Comparison of ENCODE assay signal across 26 cellular contexts in genomic region chr10:89852872-89853271, GRCh38.
"Had no signal": no experiment of that assay in that cellular context is flagged by ENCODE, and none has a peak within 500 bp of the region (broad histone marks: within the 10 kb centered on the region; RNA-seq: fewer than 3 reads in every experiment).

No MANE protein-coding gene starts in this region.

- H3K4me3 ChIP-seq: breast epithelium, colonic mucosa, heart right ventricle, left lung, lung, tibial artery had no signal

- H3K36me3 ChIP-seq: breast epithelium, colonic mucosa, heart right ventricle, left lung, tibial artery had no signal

- H3K4me1 Mint-ChIP-seq: activated B cell treated with CpG ODN at 0.5 μM for 24 hours; activated CD4-positive, alpha-beta T cell treated with anti-CD3 and anti-CD28 coated beads for 36 hours; central memory CD8-positive, alpha-beta T cell; stimulated activated effector memory CD8-positive, alpha-beta T cell treated with anti-CD3 and anti-CD28 coated beads, Interleukin-12 subunit alpha, Interleukin-12 subunit beta, amount 100 ng/mL, for 72 hours; stimulated activated naive CD8-positive, alpha-beta T cell treated with anti-CD3 and anti-CD28 coated beads, Interleukin-15, amount 100 ng/mL, for 72 hours had no signal

- H3K27me3 ChIP-seq: breast epithelium, colonic mucosa, left lung, tibial artery had no signal

- H3K9me3 Mint-ChIP-seq: activated B cell treated with CpG ODN at 0.5 μM for 24 hours; activated T-cell treated with anti-CD3 and anti-CD28 coated beads, Interleukin-2, amount 50 U/mL, for 4 hours; activated T-helper 2 cell treated with anti-CD3 and anti-CD28 coated beads, Interferon-gamma antibody, Interleukin-2, Interleukin-4, amounts not matched to agents 10 μg/mL and 5 μg/mL and 100 μg/mL, durations not matched to agents 14 hours and 24 hours and 36 hours; central memory CD8-positive, alpha-beta T cell; naive thymus-derived CD4-positive, alpha-beta T cell; neural crest cell; stimulated activated effector memory CD8-positive, alpha-beta T cell treated with anti-CD3 and anti-CD28 coated beads, Interleukin-12 subunit alpha, Interleukin-12 subunit beta, amount 100 ng/mL, for 72 hours; stimulated activated naive CD8-positive, alpha-beta T cell treated with anti-CD3 and anti-CD28 coated beads, Interleukin-15, amount 100 ng/mL, for 72 hours had no signal

- H3K36me3 Mint-ChIP-seq: activated naive CD8-positive, alpha-beta T cell; naive thymus-derived CD4-positive, alpha-beta T cell; stimulated activated effector memory CD8-positive, alpha-beta T cell treated with anti-CD3 and anti-CD28 coated beads, Interleukin-12 subunit alpha, Interleukin-12 subunit beta, amount 100 ng/mL, for 72 hours had no signal

- H3K9me3 ChIP-seq: breast epithelium, colonic mucosa, left lung, tibial artery had no signal

- H3K27ac ChIP-seq: breast epithelium, colonic mucosa, epithelial cell of prostate, heart right ventricle, left lung, tibial artery had no signal

- DNase-seq: activated B cell treated with CpG ODN at 0.5 μM for 24 hours; activated CD4-positive, alpha-beta T cell treated with anti-CD3 and anti-CD28 coated beads for 36 hours; activated CD4-positive, alpha-beta T cell treated with anti-CD3 and anti-CD28 coated beads, Interleukin-2, amount 50 U/mL, for 4 hours; activated CD8-positive, alpha-beta memory T cell treated with anti-CD3 and anti-CD28 coated beads, Interleukin-2, amount 50 U/mL, for 48 hours; activated naive CD4-positive, alpha-beta T cell; activated T-cell treated with anti-CD3 and anti-CD28 coated beads, Interleukin-2, amount 50 U/mL, for 4 hours; colonic mucosa; heart right ventricle; kidney; left lung; naive thymus-derived CD4-positive, alpha-beta T cell; posterior cingulate gyrus; small intestine; stimulated activated CD4-positive, alpha-beta T cell treated with anti-CD3 and anti-CD28 coated beads, Interleukin-2, amount 100 ng/mL, for 24 hours; stimulated activated naive CD8-positive, alpha-beta T cell treated with anti-CD3 and anti-CD28 coated beads, Interleukin-15, amount 100 ng/mL, for 72 hours; T-helper 9 cell; tibial artery had no signal

- H3K27ac Mint-ChIP-seq: activated B cell treated with CpG ODN at 0.5 μM for 24 hours; activated CD4-positive, alpha-beta T cell treated with anti-CD3 and anti-CD28 coated beads for 36 hours; activated naive CD8-positive, alpha-beta T cell; activated T-helper 2 cell treated with anti-CD3 and anti-CD28 coated beads, Interferon-gamma antibody, Interleukin-2, Interleukin-4, amounts not matched to agents 10 μg/mL and 5 μg/mL and 100 μg/mL, durations not matched to agents 14 hours and 24 hours and 36 hours; naive thymus-derived CD4-positive, alpha-beta T cell; stimulated activated effector memory CD8-positive, alpha-beta T cell treated with anti-CD3 and anti-CD28 coated beads, Interleukin-12 subunit alpha, Interleukin-12 subunit beta, amount 100 ng/mL, for 72 hours; stimulated activated naive CD8-positive, alpha-beta T cell treated with anti-CD3 and anti-CD28 coated beads, Interleukin-15, amount 100 ng/mL, for 72 hours had no signal

- H3K4me1 ChIP-seq: breast epithelium, colonic mucosa, left lung, tibial artery had no signal

- H3K4me3 Mint-ChIP-seq: activated B cell treated with CpG ODN at 0.5 μM for 24 hours; activated CD4-positive, alpha-beta T cell treated with anti-CD3 and anti-CD28 coated beads for 36 hours; activated naive CD8-positive, alpha-beta T cell; activated T-cell treated with anti-CD3 and anti-CD28 coated beads, Interleukin-2, amount 50 U/mL, for 4 hours; central memory CD8-positive, alpha-beta T cell; naive thymus-derived CD4-positive, alpha-beta T cell; neural crest cell; stimulated activated effector memory CD8-positive, alpha-beta T cell treated with anti-CD3 and anti-CD28 coated beads, Interleukin-12 subunit alpha, Interleukin-12 subunit beta, amount 100 ng/mL, for 72 hours; stimulated activated naive CD8-positive, alpha-beta T cell treated with anti-CD3 and anti-CD28 coated beads, Interleukin-15, amount 100 ng/mL, for 72 hours had no signal

- ATAC-seq: activated CD4-positive, alpha-beta T cell treated with anti-CD3 and anti-CD28 coated beads for 36 hours; activated T-cell treated with anti-CD3 and anti-CD28 coated beads, Interleukin-2, amount 50 U/mL, for 4 hours; heart right ventricle; left lung; naive thymus-derived CD4-positive, alpha-beta T cell; sciatic nerve; stimulated activated effector memory CD8-positive, alpha-beta T cell treated with anti-CD3 and anti-CD28 coated beads, Interleukin-12 subunit alpha, Interleukin-12 subunit beta, amount 100 ng/mL, for 72 hours; stimulated activated naive CD8-positive, alpha-beta T cell treated with anti-CD3 and anti-CD28 coated beads, Interleukin-15, amount 100 ng/mL, for 72 hours had no signal
